8 cellular contexts compared by ENCODE assay signal in genomic region chr9:134396825-134397224, GRCh38.
DNase-seq lines count a peak whose midpoint lies in the region; ATAC-seq lines count a peak whose summit lies in the region.

No MANE protein-coding gene starts in this region.

- peaks cover 35 to 45% of the 10 kb centered on the region in 2 donors for H3K4me1 Mint-ChIP-seq in effector memory CD8-positive, alpha-beta T cell (ENCODE audit: low read depth in 2 of 2)

- H3K27me3 Mint-ChIP-seq in effector memory CD8-positive, alpha-beta T cell: no peaks in the 10 kb centered on the region

- peak; percentile 54 to 63 for DNase-seq in activated CD4-positive, alpha-beta T cell treated with anti-CD3 and anti-CD28 coated beads for 4 hours
- peak; percentile 44 to 57 (median 51) for DNase-seq in effector memory CD8-positive, alpha-beta T cell
- DNase-seq in stimulated activated CD4-positive, alpha-beta T cell treated with anti-CD3 and anti-CD28 coated beads, TNF-alpha, amount 100 ng/mL, for 1 hour (ENCODE audit: low read depth in 3 of 3, low spot score in 1 of 3): peak in 2 of 3 donors; percentile 30 to 35
- DNase-seq in amniotic stem cell (lab: John Stamatoyannopoulos, UW) (no peak), SIG-M5 treated with dmso at 0.1 percent for 504 hours (lab: John Stamatoyannopoulos, UW; ENCODE audit: unreplicated experiment) (no peak)

- H3K27ac Mint-ChIP-seq in effector memory CD8-positive, alpha-beta T cell: peak overlapping the region; percentile 95 to 99

- H3K36me3 Mint-ChIP-seq in effector memory CD8-positive, alpha-beta T cell (ENCODE audit: insufficient read depth): peaks cover 33% of the 10 kb centered on the region

- ATAC-seq in GM21576 (IDR thresholded peaks at IDR 0.05; ENCODE audit: unreplicated experiment) (peak; percentile 13), GM18502 (IDR thresholded peaks at IDR 0.05; ENCODE audit: poor library complexity, unreplicated experiment) (no peak), HG03025 (IDR thresholded peaks at IDR 0.05; ENCODE audit: low FRiP score, unreplicated experiment) (no peak)
- peak; percentile 46 for ATAC-seq in effector memory CD8-positive, alpha-beta T cell (replicated peaks)

- H3K4me3 Mint-ChIP-seq in effector memory CD8-positive, alpha-beta T cell: peak overlapping the region; percentile 88 to 90

- H3K9me3 Mint-ChIP-seq in effector memory CD8-positive, alpha-beta T cell: peaks cover 0 to 9% of the 10 kb centered on the region in 2 donors

Comparison
In these comparisons a context has a peak if more than half of its experiments do, and no peak if none do; other contexts are left out.
1. ATAC-seq: peak in GM21576 (single experiment) and effector memory CD8-positive, alpha-beta T cell (single experiment); none in GM18502 (single experiment) and HG03025 (single experiment).
2. DNase-seq: peak in activated CD4-positive, alpha-beta T cell treated with anti-CD3 and anti-CD28 coated beads for 4 hours (2 of 2), effector memory CD8-positive, alpha-beta T cell (3 of 3) and stimulated activated CD4-positive, alpha-beta T cell treated with anti-CD3 and anti-CD28 coated beads, TNF-alpha, amount 100 ng/mL, for 1 hour (2 of 3); none in amniotic stem cell (single experiment) and SIG-M5 treated with dmso at 0.1 percent for 504 hours (single experiment).